Comparison of ENCODE assay signal across 8 cellular contexts in the genomic region with DNA sequence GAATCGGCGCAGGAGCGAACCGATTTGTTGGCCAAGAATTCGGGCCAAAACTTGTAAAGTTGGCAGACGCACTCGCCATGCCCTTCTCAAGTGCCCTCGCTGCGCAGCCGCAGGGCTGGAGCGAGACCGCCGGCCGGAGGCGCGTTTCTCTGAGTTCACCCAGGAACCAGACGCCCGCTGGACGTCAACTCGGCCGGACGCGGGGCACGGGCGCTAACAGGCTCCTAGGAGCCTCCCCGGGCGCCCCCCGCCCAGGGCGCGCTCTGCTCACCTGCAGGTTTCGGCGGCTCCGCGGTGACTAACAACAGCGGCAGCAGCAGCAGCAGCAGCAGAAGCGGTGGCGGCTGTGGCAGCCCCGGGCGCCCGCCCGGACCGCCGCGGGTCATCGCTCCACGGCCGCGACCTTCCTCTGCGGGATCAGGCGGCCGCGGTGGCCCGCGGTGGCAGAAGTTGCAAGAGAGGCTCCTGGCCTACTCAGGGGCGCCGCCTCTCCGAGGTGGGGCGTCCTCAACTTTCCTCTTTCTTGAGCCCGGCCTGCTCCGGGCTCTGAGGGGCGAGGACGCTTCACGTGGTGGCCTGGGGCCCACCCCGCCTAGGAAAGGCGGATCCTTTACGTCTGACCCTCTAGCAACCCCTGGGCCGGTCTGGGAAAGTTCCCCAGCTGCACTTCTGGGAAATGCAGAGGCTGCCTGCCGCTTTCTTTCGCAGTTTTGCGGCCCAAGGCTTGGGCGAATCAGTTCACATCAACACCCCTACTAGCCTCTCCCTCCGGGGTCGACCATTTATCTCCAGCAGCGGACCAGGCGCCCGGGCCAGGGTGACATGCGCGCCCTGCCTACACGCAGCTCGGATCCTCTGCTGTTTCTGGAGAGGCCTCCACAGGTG. TPM values are rescaled to one million over a fixed set of nuclear protein-coding genes. Genes with fewer than 3 reads are reported as not detected.
A peak's percentile ranks its signal among the peaks of the same experiment; 100 is the strongest.
DNase-seq lines count a peak whose midpoint lies in the region; ATAC-seq lines count a peak whose summit lies in the region.

A gene with protein sequence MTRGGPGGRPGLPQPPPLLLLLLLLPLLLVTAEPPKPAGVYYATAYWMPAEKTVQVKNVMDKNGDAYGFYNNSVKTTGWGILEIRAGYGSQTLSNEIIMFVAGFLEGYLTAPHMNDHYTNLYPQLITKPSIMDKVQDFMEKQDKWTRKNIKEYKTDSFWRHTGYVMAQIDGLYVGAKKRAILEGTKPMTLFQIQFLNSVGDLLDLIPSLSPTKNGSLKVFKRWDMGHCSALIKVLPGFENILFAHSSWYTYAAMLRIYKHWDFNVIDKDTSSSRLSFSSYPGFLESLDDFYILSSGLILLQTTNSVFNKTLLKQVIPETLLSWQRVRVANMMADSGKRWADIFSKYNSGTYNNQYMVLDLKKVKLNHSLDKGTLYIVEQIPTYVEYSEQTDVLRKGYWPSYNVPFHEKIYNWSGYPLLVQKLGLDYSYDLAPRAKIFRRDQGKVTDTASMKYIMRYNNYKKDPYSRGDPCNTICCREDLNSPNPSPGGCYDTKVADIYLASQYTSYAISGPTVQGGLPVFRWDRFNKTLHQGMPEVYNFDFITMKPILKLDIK (minus strand): TSS at position 573 of the 885 bp plus-strand sequence. CDS start 187 bp downstream, at position 386.

- H3K4me1 ChIP-seq in adipocyte (ENCODE audit: control insufficient read depth, insufficient read depth, low read length) (peaks cover 12% of the 10 kb centered on the region), right cardiac atrium (ENCODE audit: control insufficient read depth, insufficient read depth, low read length) (no peaks in the 10 kb centered on the region), trophoblast cell (ENCODE audit: control insufficient read depth in 1 of 2, insufficient read depth in 2 of 2, low read length in 2 of 2) (peaks cover 3 to 7% of the 10 kb centered on the region in 2 experiments)

- H3K4me3 ChIP-seq in adipocyte (ENCODE audit: low read length), result peak within 1 kb of the TSS; percentile 77
- H3K4me3 ChIP-seq in right cardiac atrium (ENCODE audit: low read length), result peak within 1 kb of the TSS; percentile 53
- peak within 1 kb of the TSS; percentile 58 for H3K4me3 ChIP-seq in trophoblast cell (ENCODE audit: low read depth, low read length)

- no peak within 1 kb of the TSS for H2BK12ac ChIP-seq in trophoblast cell (ENCODE audit: low read length)

- H3K36me3 ChIP-seq in adipocyte (ENCODE audit: control insufficient read depth, insufficient read depth, low read length, severe bottlenecking) (no peaks in the 10 kb centered on the region), trophoblast cell (ENCODE audit: control insufficient read depth in 1 of 2, insufficient read depth in 2 of 2, low read length in 2 of 2) (no peaks in the 10 kb centered on the region)

- H4K12ac ChIP-seq in trophoblast cell (ENCODE audit: low read depth, low read length), result no peak within 1 kb of the TSS

- ATAC-seq in HG03175 (IDR thresholded peaks at IDR 0.05; ENCODE audit: unreplicated experiment) (peak; percentile 55), right cardiac atrium (peak; percentile 92 to 95), GM21825 (IDR thresholded peaks at IDR 0.05; ENCODE audit: unreplicated experiment) (no peak)

- DNase-seq in activated T-cell treated with anti-CD3 and anti-CD28 coated beads for 48 hours (ENCODE audit: low read depth) (peak; percentile 8), adipocyte (ENCODE audit: low read depth) (peak; percentile 30), right cardiac atrium (peak; percentile 78 to 92 (median 90)), trophoblast cell (peak; percentile 75 to 81), HUDEP-2 (lab: John Stamatoyannopoulos, UW; ENCODE audit: unreplicated experiment in 76 of 76) (no peak)
- DNase-seq in activated T-cell treated with anti-CD3 and anti-CD28 coated beads, Interleukin-2, amount 50 U/mL, for 1 hour, result no peak

- H3K9ac ChIP-seq in adipocyte (ENCODE audit: low read length) (peak within 1 kb of the TSS; percentile 65), trophoblast cell (ENCODE audit: low read length) (no peak within 1 kb of the TSS)

- no peak within 1 kb of the TSS for H3K18ac ChIP-seq in trophoblast cell (ENCODE audit: low read length)

- H3K9me3 ChIP-seq in adipocyte (ENCODE audit: control insufficient read depth, low read length) (no peaks in the 10 kb centered on the region), right cardiac atrium (ENCODE audit: control insufficient read depth, low read length) (no peaks in the 10 kb centered on the region), trophoblast cell (ENCODE audit: insufficient read depth, low read depth, low read length) (no peaks in the 10 kb centered on the region)

- intact Hi-C loops in right cardiac atrium (cut with DNase I), result no loop called here

- H2BK5ac ChIP-seq in trophoblast cell (ENCODE audit: low read depth, low read length, poor library complexity), result no peak within 1 kb of the TSS

- 2% methylated on average over 80 of the region's 80 CpGs for WGBS in right cardiac atrium
- WGBS in trophoblast cell (ENCODE audit: extremely low coverage, insufficient coverage, insufficient read length), result no CpG with 5 or more reads among the region's 80 CpGs

- peak within 1 kb of the TSS; percentile 65 for H3K4me2 ChIP-seq in trophoblast cell (ENCODE audit: low read length)

- no peak within 1 kb of the TSS for H2AK5ac ChIP-seq in trophoblast cell (ENCODE audit: low read length)

- peak within 1 kb of the TSS; percentile 20 for H3K14ac ChIP-seq in trophoblast cell (ENCODE audit: low read length)

- H4K8ac ChIP-seq in trophoblast cell (ENCODE audit: low read depth, low read length), result peak within 1 kb of the TSS; percentile 33

- peak within 1 kb of the TSS; percentile 58 for H4K91ac ChIP-seq in trophoblast cell (ENCODE audit: low read depth, low read length)

- peaks cover 4% of the 10 kb centered on the region for H3K79me1 ChIP-seq in trophoblast cell (ENCODE audit: low read length)

- H3K27me3 ChIP-seq in adipocyte (replicated peaks; ENCODE audit: control insufficient read depth, insufficient read depth, low read length) (no peaks in the 10 kb centered on the region), right cardiac atrium (ENCODE audit: control insufficient read depth, insufficient read depth) (no peaks in the 10 kb centered on the region), trophoblast cell (ENCODE audit: insufficient read depth, low read length) (no peaks in the 10 kb centered on the region)

- H3K27ac ChIP-seq in right cardiac atrium (ENCODE audit: low read length) (peak within 1 kb of the TSS; percentile 66), trophoblast cell (ENCODE audit: low read depth, low read length) (no peak within 1 kb of the TSS)

- no peak within 1 kb of the TSS for H3K23ac ChIP-seq in trophoblast cell (ENCODE audit: low read length)

- peak within 1 kb of the TSS; percentile 58 for H2AFZ ChIP-seq in trophoblast cell (ENCODE audit: insufficient read depth, low read length, poor library complexity)

- no peak within 1 kb of the TSS for H2BK120ac ChIP-seq in trophoblast cell (ENCODE audit: insufficient read depth, low read length, poor library complexity)

- H3K79me2 ChIP-seq in trophoblast cell (ENCODE audit: control insufficient read depth, insufficient read depth, low read length, poor library complexity), result no peaks in the 10 kb centered on the region

- H3K4ac ChIP-seq in trophoblast cell (ENCODE audit: low read depth, low read length), result no peak within 1 kb of the TSS

RNA-seq across cellular contexts. Expression of the gene that starts here (rescaled TPM):
- 10 to 100 TPM; 22.1 to 30.9 (median 23.9) TPM for total RNA-seq in right cardiac atrium
- 12.7 TPM for polyA plus RNA-seq in right cardiac atrium
- 4.6 and 5.8 TPM in 2 replicates for polyA plus RNA-seq in trophoblast cell (2013)

Comparison
In these comparisons a context has a peak if more than half of its experiments do, and no peak if none do; other contexts are left out.
1. DNase-seq: peak in activated T-cell treated with anti-CD3 and anti-CD28 coated beads for 48 hours (single experiment), adipocyte (single experiment), right cardiac atrium (3 of 3) and trophoblast cell (2 of 2); none in activated T-cell treated with anti-CD3 and anti-CD28 coated beads, Interleukin-2, amount 50 U/mL, for 1 hour (single experiment) and HUDEP-2 (0 of 76).
2. Peak in every context shown above with its lines, with median percentiles within 50 percentile points of each other: H3K4me3 ChIP-seq.